9 cellular contexts compared by ENCODE assay signal in the genomic region with DNA sequence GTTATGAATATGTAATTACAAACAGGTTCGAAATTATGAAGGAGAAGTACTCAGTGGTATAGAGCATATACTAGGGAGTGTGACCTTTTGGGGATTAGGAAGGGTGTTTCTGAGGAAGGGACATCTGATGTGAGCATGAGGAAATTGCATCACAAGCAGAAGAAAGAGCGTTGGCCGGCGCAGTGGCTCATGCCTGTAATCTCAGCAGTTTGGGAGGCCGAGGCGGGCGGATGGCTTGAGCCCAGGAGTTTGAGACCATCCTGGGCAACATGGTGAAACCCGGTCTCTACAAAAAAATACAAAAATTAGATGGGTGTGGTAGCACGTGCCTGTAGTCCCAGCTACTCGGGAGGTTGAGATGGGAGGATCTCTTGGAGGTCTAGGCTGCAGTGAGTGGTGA. TPM values are rescaled to one million over a fixed set of nuclear protein-coding genes. Genes with fewer than 3 reads are reported as not detected.
A peak's percentile ranks its signal among the peaks of the same experiment; 100 is the strongest.
DNase-seq lines count a peak whose midpoint lies in the region; ATAC-seq and TF ChIP-seq lines count a peak whose summit lies in the region.
"Had no signal": no experiment of that assay in that cellular context is flagged by ENCODE, and none has a peak within 500 bp of the region (broad histone marks: within the 10 kb centered on the region; RNA-seq: fewer than 3 reads in every experiment).

No MANE protein-coding gene starts in this region.

- H3K27ac ChIP-seq in suprapubic skin, result no peak overlapping the region

- intact Hi-C loops in left cardiac atrium (cut with DNase I), result no loop called here

- no peak overlapping the region for H3K4me3 Mint-ChIP-seq in activated naive CD4-positive, alpha-beta T cell treated with anti-CD3 and anti-CD28 coated beads, Interleukin-2, amount 10 ng/mL, durations not matched to agents 7 days and 5 days
- no peak overlapping the region for H3K4me3 Mint-ChIP-seq in stimulated activated naive B cell treated with anti-CD40 and anti-IgM and Interleukin-4, amounts not matched to agents 10 μg/mL and 1 μg/mL and 100 μg/mL, for 72 hours

- CTCF ChIA-PET in activated naive CD4-positive, alpha-beta T cell treated with anti-CD3 and anti-CD28 coated beads, Interleukin-2, amount 10 ng/mL, durations not matched to agents 7 days and 5 days (lab: Charles Lee), result interaction anchor here (1.0 to 5.2 kb wide), 5 partner anchors 23 to 221 kb away, joined by 3 to 50 read pairs (median 5); no protein-coding TSS in a partner anchor

- TF ChIP-seq POLR2A in suprapubic skin (IDR thresholded peaks at IDR 0.05), result no peak

- no peak overlapping the region for H3K4me3 ChIP-seq in suprapubic skin
- H3K4me3 ChIP-seq: body of pancreas had no signal

- H3K9me3 ChIP-seq in suprapubic skin, result no peaks in the 10 kb centered on the region
- H3K9me3 ChIP-seq: body of pancreas had no signal

- H3K27me3 Mint-ChIP-seq in activated naive CD4-positive, alpha-beta T cell treated with anti-CD3 and anti-CD28 coated beads, Interleukin-2, amount 10 ng/mL, durations not matched to agents 7 days and 5 days, result no peaks in the 10 kb centered on the region
- no peaks in the 10 kb centered on the region for H3K27me3 Mint-ChIP-seq in stimulated activated naive B cell treated with anti-CD40 and anti-IgM and Interleukin-4, amounts not matched to agents 10 μg/mL and 1 μg/mL and 100 μg/mL, for 72 hours

- ATAC-seq in left cardiac atrium, result peak in 1 of 2 donors; percentile 11
- ATAC-seq in stimulated activated naive B cell treated with anti-CD40 and anti-IgM and Interleukin-4, amounts not matched to agents 10 μg/mL and 1 μg/mL and 100 μg/mL, for 72 hours (replicated peaks), result no peak
- no peak for ATAC-seq in HG02840 (IDR thresholded peaks at IDR 0.05; ENCODE audit: low FRiP score, unreplicated experiment)
- ATAC-seq in HG03139 (IDR thresholded peaks at IDR 0.05; ENCODE audit: unreplicated experiment), result no peak
- ATAC-seq: body of pancreas had no signal

- H3K27me3 ChIP-seq in suprapubic skin, result no peaks in the 10 kb centered on the region
- H3K27me3 ChIP-seq: body of pancreas had no signal

- H3K27ac Mint-ChIP-seq in activated naive CD4-positive, alpha-beta T cell treated with anti-CD3 and anti-CD28 coated beads, Interleukin-2, amount 10 ng/mL, durations not matched to agents 7 days and 5 days, result peak overlapping the region; percentile 76
- peak overlapping the region; percentile 51 for H3K27ac Mint-ChIP-seq in stimulated activated naive B cell treated with anti-CD40 and anti-IgM and Interleukin-4, amounts not matched to agents 10 μg/mL and 1 μg/mL and 100 μg/mL, for 72 hours

- peaks cover 86% of the 10 kb centered on the region for H3K4me1 Mint-ChIP-seq in activated naive CD4-positive, alpha-beta T cell treated with anti-CD3 and anti-CD28 coated beads, Interleukin-2, amount 10 ng/mL, durations not matched to agents 7 days and 5 days
- peaks cover 51 to 94% of the 10 kb centered on the region in 2 donors for H3K4me1 Mint-ChIP-seq in stimulated activated naive B cell treated with anti-CD40 and anti-IgM and Interleukin-4, amounts not matched to agents 10 μg/mL and 1 μg/mL and 100 μg/mL, for 72 hours

- 72% methylated on average over 10 of the region's 10 CpGs for WGBS in suprapubic skin

- H3K4me1 ChIP-seq in suprapubic skin, result peaks cover 38% of the 10 kb centered on the region

- TF ChIP-seq EP300 in suprapubic skin (IDR thresholded peaks at IDR 0.05), result no peak

- no peak for TF ChIP-seq CTCF in suprapubic skin (IDR thresholded peaks at IDR 0.05)

- peaks cover 22% of the 10 kb centered on the region for H3K36me3 Mint-ChIP-seq in activated naive CD4-positive, alpha-beta T cell treated with anti-CD3 and anti-CD28 coated beads, Interleukin-2, amount 10 ng/mL, durations not matched to agents 7 days and 5 days
- H3K36me3 Mint-ChIP-seq in stimulated activated naive B cell treated with anti-CD40 and anti-IgM and Interleukin-4, amounts not matched to agents 10 μg/mL and 1 μg/mL and 100 μg/mL, for 72 hours, result peaks cover 17 to 21% of the 10 kb centered on the region in 2 donors

- DNase-seq in activated naive CD4-positive, alpha-beta T cell treated with anti-CD3 and anti-CD28 coated beads, Interleukin-2, amount 10 ng/mL, durations not matched to agents 7 days and 5 days, result no peak
- no peak for DNase-seq in activated naive CD4-positive, alpha-beta T cell (lab: John Stamatoyannopoulos, UW)
- peak; percentile 64 for DNase-seq in SKM-1 treated with dmso at 0.1 percent for 144 hours (lab: John Stamatoyannopoulos, UW; ENCODE audit: unreplicated experiment)
- peak; percentile 68 for DNase-seq in left cardiac atrium
- DNase-seq in stimulated activated naive B cell treated with anti-CD40 and anti-IgM and Interleukin-4, amounts not matched to agents 10 μg/mL and 1 μg/mL and 100 μg/mL, for 72 hours, result no peak
- DNase-seq in suprapubic skin (ENCODE audit: low spot score in 2 of 2), result no peak

- no peaks in the 10 kb centered on the region for H3K36me3 ChIP-seq in suprapubic skin

- H3K9me3 Mint-ChIP-seq in activated naive CD4-positive, alpha-beta T cell treated with anti-CD3 and anti-CD28 coated beads, Interleukin-2, amount 10 ng/mL, durations not matched to agents 7 days and 5 days, result no peaks in the 10 kb centered on the region
- H3K9me3 Mint-ChIP-seq in stimulated activated naive B cell treated with anti-CD40 and anti-IgM and Interleukin-4, amounts not matched to agents 10 μg/mL and 1 μg/mL and 100 μg/mL, for 72 hours, result no peaks in the 10 kb centered on the region

RNA-seq across cellular contexts. Expression of a gene that starts 6.9 kb away (rescaled TPM):
- total RNA-seq in left cardiac atrium, result 10 to 100 TPM in 1 of 2 donors, 1 to 10 TPM in 1; 8.0 to 10.2 TPM
- 10 to 100 TPM in 2 of 4 donors, 1 to 10 TPM in 2; 7.5 to 14.7 (median 10.9) TPM for total RNA-seq in suprapubic skin

Comparison
In these comparisons a context has a peak if more than half of its experiments do, and no peak if none do; other contexts are left out.
1. DNase-seq: peak in SKM-1 treated with dmso at 0.1 percent for 144 hours (single experiment) and left cardiac atrium (single experiment); none in activated naive CD4-positive, alpha-beta T cell treated with anti-CD3 and anti-CD28 coated beads, Interleukin-2, amount 10 ng/mL, durations not matched to agents 7 days and 5 days (single experiment), activated naive CD4-positive, alpha-beta T cell (0 of 4), stimulated activated naive B cell treated with anti-CD40 and anti-IgM and Interleukin-4, amounts not matched to agents 10 μg/mL and 1 μg/mL and 100 μg/mL, for 72 hours (single experiment) and suprapubic skin (0 of 2).